29 cellular contexts compared by ENCODE assay signal in genomic region chr2:21866316-21866715, GRCh38.
"Had no signal": no experiment of that assay in that cellular context is flagged by ENCODE, and none has a peak within 500 bp of the region (broad histone marks: within the 10 kb centered on the region; RNA-seq: fewer than 3 reads in every experiment).

No MANE protein-coding gene starts in this region.

- H3K9me3 ChIP-seq: right lobe of liver, stomach, thyroid gland, vagina had no signal

- H3K36me3 ChIP-seq: esophagus squamous epithelium, heart right ventricle, neural progenitor cell, right lobe of liver, stomach, thyroid gland, vagina had no signal

- ATAC-seq: heart right ventricle; left lobe of liver; naive thymus-derived CD4-positive, alpha-beta T cell; right lobe of liver had no signal

- H3K4me1 ChIP-seq: esophagus squamous epithelium, heart right ventricle, neural progenitor cell, parathyroid adenoma, right lobe of liver, stomach, thyroid gland, vagina had no signal

- DNase-seq: dermis blood vessel endothelial cell; effector memory CD4-positive, alpha-beta T cell; erythroblast; esophagus squamous epithelium; foreskin melanocyte; glutamatergic neuron; heart right ventricle; hippocampal formation; immature natural killer cell; mesenchymal stem cell; midbrain; naive thymus-derived CD4-positive, alpha-beta T cell; small intestine; stimulated activated CD4-positive, alpha-beta T cell treated with anti-CD3 and anti-CD28 coated beads, Interleukin-12 subunit alpha, Interleukin-12 subunit beta, amount 100 ng/mL, for 4 hours; stimulated activated CD4-positive, alpha-beta T cell treated with anti-CD3 and anti-CD28 coated beads, Interleukin-1b, Interleukin-23, amount 100 ng/mL, for 48 hours; stimulated activated CD4-positive, alpha-beta T cell treated with anti-CD3 and anti-CD28 coated beads, Interleukin-4, amount 100 ng/mL, for 1 hour; stimulated activated CD8-positive, alpha-beta memory T cell treated with anti-CD3 and anti-CD28 coated beads, Interleukin-4, amount 100 ng/mL, for 48 hours; stimulated activated naive CD4-positive, alpha-beta T cell; stomach; thyroid gland; trophoblast cell had no signal

- FAIRE-seq: endometrium, keratinocyte, small intestine had no signal

- H3K27me3 ChIP-seq: esophagus squamous epithelium, neural progenitor cell, right lobe of liver, stomach, thyroid gland, vagina had no signal

- H3K27ac ChIP-seq: coronary artery, esophagus squamous epithelium, heart right ventricle, neural progenitor cell, parathyroid adenoma, right lobe of liver, stomach, thyroid gland, vagina had no signal

- H3K9ac ChIP-seq: neural progenitor cell, parathyroid adenoma had no signal

- H3K4me3 ChIP-seq: coronary artery, esophagus squamous epithelium, heart right ventricle, neural progenitor cell, right lobe of liver, stomach, thyroid gland, vagina had no signal
